In the genomic region with DNA sequence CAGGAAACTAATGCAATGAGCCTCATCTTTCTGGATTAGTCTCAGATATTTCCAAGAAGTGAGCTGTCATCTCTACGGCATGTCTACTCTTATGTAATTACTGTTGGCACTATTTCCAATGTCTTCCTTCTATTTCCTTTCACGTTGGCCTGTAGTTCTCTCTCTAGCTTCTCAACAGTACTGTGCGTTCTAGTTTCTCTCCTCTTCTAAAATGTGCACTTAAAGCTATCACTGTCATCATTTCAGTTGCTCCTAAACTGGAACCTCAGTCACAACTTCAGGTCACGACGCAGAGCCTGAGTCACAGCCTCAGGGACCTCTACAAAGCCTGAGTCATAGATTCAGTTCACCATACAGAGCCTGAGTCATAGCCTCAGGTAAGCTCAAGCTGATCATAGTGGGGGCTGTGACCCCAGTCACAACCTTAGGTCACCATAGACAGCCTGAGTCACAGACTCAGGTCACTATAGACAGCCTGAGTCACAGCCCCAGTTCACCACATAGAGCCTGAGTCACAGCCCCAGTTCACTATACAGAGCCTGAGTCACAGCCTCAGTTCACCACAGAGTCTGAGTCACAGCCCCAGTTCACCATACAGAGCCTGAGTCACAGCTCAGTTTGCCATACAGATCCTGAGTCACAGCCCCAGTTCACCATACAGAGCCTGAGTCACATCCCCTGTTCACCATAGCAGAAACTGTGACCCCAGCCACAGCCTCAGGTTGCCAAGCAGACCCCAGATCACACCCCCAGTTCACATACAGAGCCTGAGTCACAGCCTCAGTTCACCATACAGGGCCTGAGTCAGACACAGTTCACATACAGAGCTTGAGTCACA, we compare ENCODE assay signal across 9 cellular contexts. TPM values are rescaled to one million over a fixed set of nuclear protein-coding genes. Genes with fewer than 3 reads are reported as not detected.
DNase-seq lines count a peak whose midpoint lies in the region; FAIRE-seq and TF ChIP-seq lines count a peak whose summit lies in the region.
"Had no signal": no experiment of that assay in that cellular context is flagged by ENCODE, and none has a peak within 500 bp of the region (broad histone marks: within the 10 kb centered on the region; RNA-seq: fewer than 3 reads in every experiment).

No MANE protein-coding gene starts in this region.

- H3K27ac ChIP-seq in astrocyte (ENCODE audit: low read depth, low read length) (peak overlapping the region; percentile 53), mesenchymal stem cell (ENCODE audit: low read length, poor library complexity, severe bottlenecking) (peak overlapping the region; percentile 39), suprapubic skin (peak overlapping the region; percentile 50)
- H3K27ac ChIP-seq: VCaP had no signal

- H3K4me3 ChIP-seq in astrocyte (ENCODE audit: insufficient read depth, low read depth, low read length) (no peak overlapping the region), mesenchymal stem cell (ENCODE audit: insufficient read depth in 1 of 2, low read depth in 1 of 2, low read length in 2 of 2) (no peak overlapping the region), suprapubic skin (no peak overlapping the region)

- H3K9me3 Mint-ChIP-seq in astrocyte (ENCODE audit: unreplicated experiment) = peaks cover 27% of the 10 kb centered on the region

- H3K27me3 ChIP-seq in astrocyte (ENCODE audit: insufficient read depth, low read length) (no peaks in the 10 kb centered on the region), mesenchymal stem cell (ENCODE audit: control insufficient read depth in 1 of 2, insufficient read depth in 1 of 2, low read length in 2 of 2) (no peaks in the 10 kb centered on the region), suprapubic skin (no peaks in the 10 kb centered on the region)

- H3K36me3 Mint-ChIP-seq in astrocyte (ENCODE audit: low read depth, unreplicated experiment) = peaks cover 10% of the 10 kb centered on the region

- H3K79me1 ChIP-seq in mesenchymal stem cell (replicated peaks; ENCODE audit: low read length, poor library complexity, severe bottlenecking) = peaks cover 31% of the 10 kb centered on the region

- H3K36me3 ChIP-seq in astrocyte (ENCODE audit: insufficient read depth, low read length) (no peaks in the 10 kb centered on the region), mesenchymal stem cell (ENCODE audit: control insufficient read depth in 1 of 2, insufficient read depth in 2 of 2, low read depth in 1 of 2, low read length in 2 of 2) (peaks cover 0 to 21% of the 10 kb centered on the region in 2 experiments), suprapubic skin (no peaks in the 10 kb centered on the region)

- H4K20me1 ChIP-seq in astrocyte (ENCODE audit: insufficient read depth, low read length) = peaks cover 12% of the 10 kb centered on the region

- DNase-seq in ACHN (peak; percentile 45), MV-4-11 (lab: John Stamatoyannopoulos, UW) (peak; percentile 84), astrocyte (ENCODE audit: low read depth) (peak; percentile 85), mesenchymal stem cell (peak; percentile 69), suprapubic skin (ENCODE audit: low spot score in 2 of 2) (peak; percentile 67 to 75), SHP77 treated with DMSO at 0.1 percent for 48 hours (lab: John Stamatoyannopoulos, UW) (no peak), NCI-H146 (lab: John Stamatoyannopoulos, UW) (no peak), NCI-H2171 (lab: John Stamatoyannopoulos, UW) (no peak)

- H2BK5ac ChIP-seq in mesenchymal stem cell (ENCODE audit: low read depth, low read length, poor library complexity, severe bottlenecking) = no peak overlapping the region

- in situ Hi-C loops in ACHN (cut with HindIII; ENCODE audit: low pct_ligation_motif_present, low pct_unique_long_range_greater_than_20kb, low sequenced_read_pairs) = loop anchor here (25.0 kb wide), 2 partner anchors 172 to 472 kb away; no protein-coding TSS in a partner anchor

- H3K4me1 Mint-ChIP-seq in astrocyte (ENCODE audit: low read depth, unreplicated experiment) = peaks cover 3% of the 10 kb centered on the region

- peak; percentile 61 for TF ChIP-seq EP300 in suprapubic skin (IDR thresholded peaks at IDR 0.05)

- H3K9ac ChIP-seq in astrocyte (ENCODE audit: low read length) (no peak overlapping the region), mesenchymal stem cell (ENCODE audit: low read length) (peak overlapping the region; percentile 34)

- H3K14ac ChIP-seq in mesenchymal stem cell (ENCODE audit: low read length in 2 of 2) = no peak overlapping the region

- no peak for TF ChIP-seq POLR2A in suprapubic skin (IDR thresholded peaks at IDR 0.05)

- H2BK12ac ChIP-seq in mesenchymal stem cell (ENCODE audit: low read length in 2 of 2) = no peak overlapping the region

- H3K4ac ChIP-seq in mesenchymal stem cell (ENCODE audit: low read depth in 1 of 2, low read length in 2 of 2) = no peak overlapping the region

- no peak overlapping the region for H2BK120ac ChIP-seq in mesenchymal stem cell (ENCODE audit: low read depth, low read length)

- H2BK15ac ChIP-seq in mesenchymal stem cell (ENCODE audit: low read depth, poor library complexity, severe bottlenecking) = no peak overlapping the region

- H3K79me2 ChIP-seq in astrocyte (ENCODE audit: insufficient read depth, low read length) = no peaks in the 10 kb centered on the region

- no peaks in the 10 kb centered on the region for H3K27me3 Mint-ChIP-seq in astrocyte (ENCODE audit: low read depth, unreplicated experiment)

- H2AK5ac ChIP-seq in mesenchymal stem cell (ENCODE audit: low read length, severe bottlenecking) = no peak overlapping the region

- no peaks in the 10 kb centered on the region for H3K4me1 ChIP-seq in astrocyte (ENCODE audit: insufficient read depth, low read length)
- peaks cover 13% of the 10 kb centered on the region for H3K4me1 ChIP-seq in mesenchymal stem cell (ENCODE audit: control insufficient read depth, insufficient read depth, low read depth, low read length)
- H3K4me1 ChIP-seq in suprapubic skin = peaks cover 16% of the 10 kb centered on the region

- no peak overlapping the region for H2AFZ ChIP-seq in astrocyte (ENCODE audit: low read depth, low read length)
- no peak overlapping the region for H2AFZ ChIP-seq in mesenchymal stem cell (ENCODE audit: low read depth, low read length)

- no peak overlapping the region for H3K23ac ChIP-seq in mesenchymal stem cell (ENCODE audit: low read length in 2 of 2)

- H4K91ac ChIP-seq in mesenchymal stem cell (ENCODE audit: low read length) = no peak overlapping the region

- H3K4me2 ChIP-seq in astrocyte (ENCODE audit: low read length) (no peak overlapping the region), mesenchymal stem cell (ENCODE audit: low read length, poor library complexity, severe bottlenecking) (no peak overlapping the region)

- H3K4me3 Mint-ChIP-seq in astrocyte (ENCODE audit: unreplicated experiment) = no peak overlapping the region

- no peak for FAIRE-seq in astrocyte (lab: Jason Lieb, UNC)

- H4K8ac ChIP-seq in mesenchymal stem cell (ENCODE audit: low read length) = no peak overlapping the region

- 64% methylated on average over 5 of the region's 5 CpGs for WGBS in mesenchymal stem cell
- WGBS in suprapubic skin = 28% methylated on average over 5 of the region's 5 CpGs

- TF ChIP-seq CTCF in astrocyte (IDR thresholded peaks at IDR 0.05; ENCODE audit: insufficient read depth, low read depth, low read length) (no peak), suprapubic skin (IDR thresholded peaks at IDR 0.05) (no peak)

- no peak overlapping the region for H3K18ac ChIP-seq in mesenchymal stem cell (ENCODE audit: low read depth in 1 of 2, low read length in 2 of 2)

- peaks cover 19% of the 10 kb centered on the region for H3K9me3 ChIP-seq in astrocyte (ENCODE audit: insufficient read depth, low read depth, low read length)
- peaks cover 20% of the 10 kb centered on the region for H3K9me3 ChIP-seq in mesenchymal stem cell (ENCODE audit: control insufficient read depth, low read length)
- H3K9me3 ChIP-seq in suprapubic skin = no peaks in the 10 kb centered on the region

- peak overlapping the region; percentile 85 for H3K27ac Mint-ChIP-seq in astrocyte (ENCODE audit: unreplicated experiment)

RNA-seq across cellular contexts. Expression of a gene that starts 13.0 kb away (rescaled TPM):
- total RNA-seq in astrocyte (2.6 and 4.1 TPM in 2 replicates), suprapubic skin (1 to 10 TPM in 2 of 4 donors, under 1 TPM in 2; 0.85 to 2.6 (median 1.1) TPM)
- 0.12 TPM for polyA plus RNA-seq in mesenchymal stem cell (2013, experiment 1 of 2)
- 0.12 TPM for polyA plus RNA-seq in mesenchymal stem cell (2013, experiment 2 of 2)

Comparison
In these comparisons a context has a peak if more than half of its experiments do, and no peak if none do; other contexts are left out.
1. DNase-seq: peak in ACHN (single experiment), MV-4-11 (single experiment), astrocyte (single experiment), mesenchymal stem cell (single experiment) and suprapubic skin (2 of 2); none in SHP77 treated with DMSO at 0.1 percent for 48 hours (single experiment), NCI-H146 (single experiment) and NCI-H2171 (single experiment).
2. Peak in every context shown above with its lines, with median percentiles within 50 percentile points of each other: H3K27ac ChIP-seq.